In the genomic region with DNA sequence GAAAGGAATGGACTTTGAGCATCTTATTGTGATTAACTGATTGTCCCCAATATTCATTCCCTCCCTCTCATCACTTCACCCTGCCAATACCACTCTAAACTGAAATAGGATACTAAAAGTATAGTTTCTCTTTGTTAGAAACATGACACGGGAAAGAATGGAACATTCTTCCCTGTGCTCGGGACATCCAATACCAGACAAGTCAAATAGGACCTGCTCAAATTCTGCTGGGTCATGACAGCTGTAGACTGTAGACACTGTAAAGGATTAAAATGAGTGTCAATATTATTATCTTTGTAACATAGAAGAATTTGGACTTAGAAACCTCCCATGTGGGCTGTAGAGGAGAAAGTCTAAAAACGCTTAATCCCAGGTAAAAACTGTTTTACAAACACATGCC, we compare ENCODE assay signal across 24 cellular contexts.
"Had no signal": no experiment of that assay in that cellular context is flagged by ENCODE, and none has a peak within 500 bp of the region (broad histone marks: within the 10 kb centered on the region; RNA-seq: fewer than 3 reads in every experiment).

No MANE protein-coding gene starts in this region.

- DNase-seq: activated CD4-positive, alpha-beta T cell treated with anti-CD3 and anti-CD28 coated beads for 1 hour; activated CD4-positive, alpha-beta T cell treated with anti-CD3 and anti-CD28 coated beads, Interleukin-2, amount 10 ng/mL, durations not matched to agents 24 days and 14 days; activated CD4-positive, alpha-beta T cell treated with anti-CD3 and anti-CD28 coated beads, Interleukin-2, amount 50 U/mL, for 48 hours; activated CD8-positive, alpha-beta memory T cell treated with anti-CD3 and anti-CD28 coated beads, Interleukin-2, amount 10 ng/mL, durations not matched to agents 7 days and 5 days; activated effector memory CD4-positive, alpha-beta T cell treated with Interleukin-2 at 50 U/mL for 16 hours; activated naive CD4-positive, alpha-beta T cell; activated T-cell treated with anti-CD3 and anti-CD28 coated beads, Interleukin-2, amount 50 U/mL, for 24 hours; aorta; MM.1S; NCI-H1105 treated with DMSO at 0.1 percent for 48 hours; NCI-H146; NCI-H187 treated with DMSO at 0.1 percent for 48 hours; NCI-H2081 treated with DMSO at 0.1 percent for 48 hours; NCI-H2171 treated with DMSO at 0.1 percent for 48 hours; NCI-H226; NCI-H526; NCI-H774; Peyer's patch; SHP77 treated with DMSO at 0.1 percent for 48 hours; T-helper 17 cell; T-helper 9 cell had no signal

- H3K4me3 ChIP-seq: breast epithelium, Peyer's patch had no signal

- H3K4me1 ChIP-seq: breast epithelium, Peyer's patch had no signal

- ATAC-seq: activated CD8-positive, alpha-beta memory T cell treated with anti-CD3 and anti-CD28 coated beads, Interleukin-2, amount 10 ng/mL, durations not matched to agents 7 days and 5 days; T-helper 17 cell; WTC11 had no signal

- H3K27ac ChIP-seq: breast epithelium, Peyer's patch, RWPE1 had no signal

- H3K27me3 ChIP-seq: breast epithelium, Peyer's patch had no signal

- H3K9me3 ChIP-seq: breast epithelium, Peyer's patch had no signal

- H3K36me3 ChIP-seq: breast epithelium, Peyer's patch had no signal
